3 cellular contexts compared by ENCODE assay signal in genomic region chr5:159837860-159838259, GRCh38.
TF ChIP-seq lines count a peak whose summit lies in the region.

No MANE protein-coding gene starts in this region.

TF ChIP-seq in SK-N-SH, 30 proteins besides CTCF, POLR2A, EP300 and RAD21 (continued from another document):
- TF ChIP-seq JUND (IDR thresholded peaks at IDR 0.05) (no peak), USF1 (IDR thresholded peaks at IDR 0.05; ENCODE audit: borderline replicate concordance, low read depth) (no peak), ZBTB33 (IDR thresholded peaks at IDR 0.05; ENCODE audit: borderline replicate concordance, low read depth) (no peak)
TF ChIP-seq in SK-N-SH: peak in this region for 0.

TF ChIP-seq in SK-N-SH treated with all-trans-retinoic acid at 6 μM for 48 hours, 23 proteins besides CTCF, POLR2A, EP300 and RAD21 (continued from another document):
- TF ChIP-seq ZFP3 (CRISPR knock-in tag; IDR thresholded peaks at IDR 0.05) (no peak), CREB5 (CRISPR knock-in tag; IDR thresholded peaks at IDR 0.05; ENCODE audit: low read depth) (no peak), POU6F1 (CRISPR knock-in tag; IDR thresholded peaks at IDR 0.05; ENCODE audit: borderline replicate concordance, low read depth) (no peak), TSHZ2 (CRISPR knock-in tag; IDR thresholded peaks at IDR 0.05) (no peak), SNAI2 (CRISPR knock-in tag; IDR thresholded peaks at IDR 0.05) (no peak), TOX (CRISPR knock-in tag; IDR thresholded peaks at IDR 0.05; ENCODE audit: borderline replicate concordance) (no peak), ZNF565 (CRISPR knock-in tag; conservative IDR thresholded peaks at IDR 0.05; ENCODE audit: low read depth) (no peak), CSDC2 (CRISPR knock-in tag; IDR thresholded peaks at IDR 0.05) (no peak), BACH2 (CRISPR knock-in tag; IDR thresholded peaks at IDR 0.05; ENCODE audit: borderline replicate concordance) (no peak), ZNF70 (CRISPR knock-in tag; IDR thresholded peaks at IDR 0.05) (no peak), GLIS3 (CRISPR knock-in tag; IDR thresholded peaks at IDR 0.05) (no peak), ZNF8 (CRISPR knock-in tag; IDR thresholded peaks at IDR 0.05) (no peak), ZC3H10 (CRISPR knock-in tag; IDR thresholded peaks at IDR 0.05) (no peak), ISL1 (CRISPR knock-in tag; IDR thresholded peaks at IDR 0.05) (no peak)

TF ChIP-seq in IMR-90, 13 proteins besides CTCF, POLR2A, EP300 and RAD21 (continued from another document):
- no peak for TF ChIP-seq MAFK (IDR thresholded peaks at IDR 0.05; ENCODE audit: low read depth, low read length)
- TF ChIP-seq RFX5 (IDR thresholded peaks at IDR 0.05; ENCODE audit: low read depth, low read length), result no peak
- TF ChIP-seq MXI1 (IDR thresholded peaks at IDR 0.05; ENCODE audit: borderline replicate concordance, low read depth, low read length), result no peak
